Comparison of ENCODE assay signal across 1 cellular context in genomic region chr22:19629331-19629719, GRCh38.
TF ChIP-seq lines count a peak whose summit lies in the region.

No MANE protein-coding gene starts in this region.

TF ChIP-seq in H1, 55 proteins besides CTCF, POLR2A, EP300 and RAD21 (continued from another document):
- TF ChIP-seq ATF3 (IDR thresholded peaks at IDR 0.05; ENCODE audit: insufficient read depth, low read depth, low read length), result no peak
- no peak for TF ChIP-seq SRF (IDR thresholded peaks at IDR 0.05; ENCODE audit: low read depth, low read length)
- no peak for TF ChIP-seq BACH1 (IDR thresholded peaks at IDR 0.05; ENCODE audit: low read length)
- no peak for TF ChIP-seq KDM5A (IDR thresholded peaks at IDR 0.05; ENCODE audit: low read length)
